In genomic region chr22:49229483-49230193, GRCh38 we compare ENCODE assay signal across 13 cellular contexts.
"Had no signal": no experiment of that assay in that cellular context is flagged by ENCODE, and none has a peak within 500 bp of the region (broad histone marks: within the 10 kb centered on the region; RNA-seq: fewer than 3 reads in every experiment).

No MANE protein-coding gene starts in this region.

- H3K27me3 ChIP-seq: adrenal gland, uterus had no signal

- DNase-seq: activated CD8-positive, alpha-beta T cell treated with anti-CD3 and anti-CD28 coated beads, Interleukin-2, amount 10 ng/mL, durations not matched to agents 7 days and 5 days; hippocampal formation; kidney glomerular epithelial cell; midbrain; stomach; T-helper 9 cell; uterus had no signal

- H3K27ac ChIP-seq: adrenal gland, neural progenitor cell, parathyroid adenoma, skin epidermis, stomach, uterus, VCaP had no signal

- ATAC-seq: activated CD4-positive, alpha-beta T cell treated with anti-CD3 and anti-CD28 coated beads for 36 hours; activated CD8-positive, alpha-beta T cell treated with anti-CD3 and anti-CD28 coated beads, Interleukin-2, amount 10 ng/mL, durations not matched to agents 7 days and 5 days had no signal

- H3K36me3 ChIP-seq: adrenal gland, neural progenitor cell, stomach, uterus had no signal

- H3K4me3 ChIP-seq: adrenal gland, neural progenitor cell, skin epidermis, stomach, uterus had no signal

- H3K9me3 ChIP-seq: adrenal gland, stomach, uterus had no signal

- H3K4me1 ChIP-seq: adrenal gland, parathyroid adenoma, stomach, uterus had no signal
